17 cellular contexts compared by ENCODE assay signal in genomic region chr6:154306696-154307095, GRCh38. TPM values are rescaled to one million over a fixed set of nuclear protein-coding genes. Genes with fewer than 3 reads are reported as not detected.
DNase-seq lines count a peak whose midpoint lies in the region; ATAC-seq, FAIRE-seq and TF ChIP-seq lines count a peak whose summit lies in the region.
"Had no signal": no experiment of that assay in that cellular context is flagged by ENCODE, and none has a peak within 500 bp of the region (broad histone marks: within the 10 kb centered on the region; RNA-seq: fewer than 3 reads in every experiment).

No MANE protein-coding gene starts in this region.

- 95% methylated on average over 4 of the region's 4 CpGs for WGBS in testis, 2 donors

- no peaks in the 10 kb centered on the region for H3K36me3 ChIP-seq in testis (ENCODE audit: low read depth, missing control alignments)

- TF ChIP-seq POLR2A in testis (IDR thresholded peaks at IDR 0.05) = no peak

- no peak for FAIRE-seq in frontal cortex (lab: Jason Lieb, UNC)
- FAIRE-seq: keratinocyte had no signal

- ATAC-seq in GM19397 (IDR thresholded peaks at IDR 0.05; ENCODE audit: unreplicated experiment) (peak; percentile 66), HG02678 (IDR thresholded peaks at IDR 0.05; ENCODE audit: unreplicated experiment) (peak; percentile 75), HG03457 (IDR thresholded peaks at IDR 0.05; ENCODE audit: unreplicated experiment) (peak; percentile 57)
- ATAC-seq: sciatic nerve had no signal

- H3K9me3 ChIP-seq in testis = no peaks in the 10 kb centered on the region

- TF ChIP-seq CTCF in GM12865 (IDR thresholded peaks at IDR 0.05; ENCODE audit: insufficient read depth, low read depth, low read length, missing control alignments) = no peak
- TF ChIP-seq CTCF in testis (IDR thresholded peaks at IDR 0.05) = no peak

- no peaks in the 10 kb centered on the region for H3K27me3 ChIP-seq in testis

- no peak overlapping the region for H3K27ac ChIP-seq in testis
- H3K27ac ChIP-seq: HL-60 had no signal

- DNase-seq in GM12865 (ENCODE audit: low read depth) (peak; percentile 21), testis (no peak), DMS53 (lab: John Stamatoyannopoulos, UW) (no peak), SIG-M5 (lab: John Stamatoyannopoulos, UW) (no peak), frontal cortex (ENCODE audit: low spot score in 2 of 2) (no peak)
- DNase-seq: ACHN; activated T-cell treated with anti-CD3 and anti-CD28 coated beads, Interleukin-2, amount 50 U/mL, for 1 hour; amygdala; DND-41; NCI-H510A had no signal

- no peaks in the 10 kb centered on the region for H3K4me1 ChIP-seq in testis

- H3K4me3 ChIP-seq in GM12865 (ENCODE audit: low read depth, low read length) = no peak overlapping the region
- H3K4me3 ChIP-seq in testis = no peak overlapping the region

- intact Hi-C loops in testis (cut with DNase I; ENCODE audit: low total_unique reads) = no loop called here

RNA-seq across cellular contexts. Expression of gene IPCEF1, which starts 49.9 kb away (rescaled TPM):
- total RNA-seq in testis (1 to 10 TPM; 3.6 to 4.8 TPM), frontal cortex (10.6 TPM)
- 4.2 TPM for polyA plus RNA-seq in testis (ENCODE audit: insufficient read depth, low read depth, low replicate concordance)
- total RNA-seq: myocyte had no signal
